12 cellular contexts compared by ENCODE assay signal in genomic region chr22:33654173-33654890, GRCh38.
DNase-seq lines count a peak whose midpoint lies in the region; ATAC-seq and TF ChIP-seq lines count a peak whose summit lies in the region.
"Had no signal": no experiment of that assay in that cellular context is flagged by ENCODE, and none has a peak within 500 bp of the region (broad histone marks: within the 10 kb centered on the region; RNA-seq: fewer than 3 reads in every experiment).

No MANE protein-coding gene starts in this region.

- no peak overlapping the region for H3K27ac Mint-ChIP-seq in stimulated activated effector memory CD8-positive, alpha-beta T cell treated with anti-CD3 and anti-CD28 coated beads, Interleukin-12 subunit alpha, Interleukin-12 subunit beta, amount 100 ng/mL, for 72 hours
- no peak overlapping the region for H3K27ac Mint-ChIP-seq in activated CD8-positive, alpha-beta T cell treated with anti-CD3 and anti-CD28 coated beads, Interleukin-2, amount 10 ng/mL, durations not matched to agents 7 days and 5 days

- no peak for TF ChIP-seq POLR2A in transverse colon (IDR thresholded peaks at IDR 0.05)

- H3K36me3 ChIP-seq in transverse colon, result no peaks in the 10 kb centered on the region

- no peaks in the 10 kb centered on the region for H3K9me3 ChIP-seq in transverse colon

- no peak for TF ChIP-seq CTCF in transverse colon (IDR thresholded peaks at IDR 0.05)

- H3K27me3 ChIP-seq in transverse colon, result no peaks in the 10 kb centered on the region

- H3K9me3 Mint-ChIP-seq in stimulated activated effector memory CD8-positive, alpha-beta T cell treated with anti-CD3 and anti-CD28 coated beads, Interleukin-12 subunit alpha, Interleukin-12 subunit beta, amount 100 ng/mL, for 72 hours, result peaks cover 13% of the 10 kb centered on the region
- peaks cover 31% of the 10 kb centered on the region for H3K9me3 Mint-ChIP-seq in activated CD8-positive, alpha-beta T cell treated with anti-CD3 and anti-CD28 coated beads, Interleukin-2, amount 10 ng/mL, durations not matched to agents 7 days and 5 days (ENCODE audit: insufficient read depth)

- in situ Hi-C loops in transverse colon (cut with MboI; ENCODE audit: low pct_ligation_motif_present in 1 of 4, low pct_unique_long_range_greater_than_20kb in 1 of 4, low sequenced_read_pairs in 3 of 4), result no loop called here

- TF ChIP-seq EP300 in transverse colon (IDR thresholded peaks at IDR 0.05; ENCODE audit: low read depth), result no peak

- peaks cover 0 to 16% (median 0%) of the 10 kb centered on the region in 4 donors for H3K4me1 ChIP-seq in transverse colon

- H3K4me1 Mint-ChIP-seq in stimulated activated effector memory CD8-positive, alpha-beta T cell treated with anti-CD3 and anti-CD28 coated beads, Interleukin-12 subunit alpha, Interleukin-12 subunit beta, amount 100 ng/mL, for 72 hours, result no peaks in the 10 kb centered on the region
- no peaks in the 10 kb centered on the region for H3K4me1 Mint-ChIP-seq in activated CD8-positive, alpha-beta T cell treated with anti-CD3 and anti-CD28 coated beads, Interleukin-2, amount 10 ng/mL, durations not matched to agents 7 days and 5 days (ENCODE audit: low read depth)

- 29 to 37% methylated on average over 8 to 12 of the region's 12 CpGs for WGBS in transverse colon (ENCODE audit: low coverage in 1 of 2), 2 donors

- POLR2A ChIA-PET in activated CD8-positive, alpha-beta T cell treated with anti-CD3 and anti-CD28 coated beads, Interleukin-2, amount 10 ng/mL, durations not matched to agents 7 days and 5 days (lab: Charles Lee), result no interaction called here

- no peak overlapping the region for H3K4me3 Mint-ChIP-seq in stimulated activated effector memory CD8-positive, alpha-beta T cell treated with anti-CD3 and anti-CD28 coated beads, Interleukin-12 subunit alpha, Interleukin-12 subunit beta, amount 100 ng/mL, for 72 hours
- H3K4me3 Mint-ChIP-seq in activated CD8-positive, alpha-beta T cell treated with anti-CD3 and anti-CD28 coated beads, Interleukin-2, amount 10 ng/mL, durations not matched to agents 7 days and 5 days, result no peak overlapping the region

- no peak overlapping the region for H3K4me3 ChIP-seq in transverse colon

- CTCF ChIA-PET in activated CD8-positive, alpha-beta T cell treated with anti-CD3 and anti-CD28 coated beads, Interleukin-2, amount 10 ng/mL, durations not matched to agents 7 days and 5 days (lab: Charles Lee), result no interaction called here

- H3K27ac ChIP-seq in transverse colon, result peak overlapping the region in 2 of 4 donors; percentile 27 to 31

- no peaks in the 10 kb centered on the region for H3K36me3 Mint-ChIP-seq in stimulated activated effector memory CD8-positive, alpha-beta T cell treated with anti-CD3 and anti-CD28 coated beads, Interleukin-12 subunit alpha, Interleukin-12 subunit beta, amount 100 ng/mL, for 72 hours
- H3K36me3 Mint-ChIP-seq in activated CD8-positive, alpha-beta T cell treated with anti-CD3 and anti-CD28 coated beads, Interleukin-2, amount 10 ng/mL, durations not matched to agents 7 days and 5 days (ENCODE audit: low read depth), result no peaks in the 10 kb centered on the region

- DNase-seq in NCI-H510A treated with DMSO at 0.1 percent for 48 hours (lab: John Stamatoyannopoulos, UW) (peak; percentile 53), NCI-H510A (lab: John Stamatoyannopoulos, UW) (no peak), NCI-H526 treated with DMSO at 0.1 percent for 48 hours (lab: John Stamatoyannopoulos, UW) (peak; percentile 4), left colon (peak; percentile 34 to 37), transverse colon (peak; percentile 41), SW 1271 (lab: John Stamatoyannopoulos, UW) (no peak)
- DNase-seq in stimulated activated effector memory CD8-positive, alpha-beta T cell treated with anti-CD3 and anti-CD28 coated beads, Interleukin-12 subunit alpha, Interleukin-12 subunit beta, amount 100 ng/mL, for 72 hours (ENCODE audit: low spot score in 2 of 2), result no peak
- no peak for DNase-seq in activated CD8-positive, alpha-beta T cell treated with anti-CD3 and anti-CD28 coated beads, Interleukin-2, amount 10 ng/mL, durations not matched to agents 7 days and 5 days
- DNase-seq: MM.1S, NCI-H1105, NCI-H2081 treated with DMSO at 0.1 percent for 48 hours, SHP77 treated with DMSO at 0.1 percent for 48 hours had no signal

- H3K27me3 Mint-ChIP-seq in activated CD8-positive, alpha-beta T cell treated with anti-CD3 and anti-CD28 coated beads, Interleukin-2, amount 10 ng/mL, durations not matched to agents 7 days and 5 days (ENCODE audit: low read depth), result no peaks in the 10 kb centered on the region

- peak; percentile 99 for ATAC-seq in left colon
- ATAC-seq in stimulated activated effector memory CD8-positive, alpha-beta T cell treated with anti-CD3 and anti-CD28 coated beads, Interleukin-12 subunit alpha, Interleukin-12 subunit beta, amount 100 ng/mL, for 72 hours, result no peak
- ATAC-seq in activated CD8-positive, alpha-beta T cell treated with anti-CD3 and anti-CD28 coated beads, Interleukin-2, amount 10 ng/mL, durations not matched to agents 7 days and 5 days, result no peak

- intact Hi-C loops in left colon (cut with DNase I, micrococcal nuclease) (no loop called here), transverse colon (cut with DNase I; ENCODE audit: low total_unique reads) (no loop called here)

Comparison
In these comparisons a context has a peak if more than half of its experiments do, and no peak if none do; other contexts are left out.
1. DNase-seq: peak in NCI-H510A treated with DMSO at 0.1 percent for 48 hours (single experiment), NCI-H526 treated with DMSO at 0.1 percent for 48 hours (single experiment), left colon (2 of 2) and transverse colon (single experiment); none in NCI-H510A (single experiment), stimulated activated effector memory CD8-positive, alpha-beta T cell treated with anti-CD3 and anti-CD28 coated beads, Interleukin-12 subunit alpha, Interleukin-12 subunit beta, amount 100 ng/mL, for 72 hours (0 of 2), SW 1271 (0 of 2) and activated CD8-positive, alpha-beta T cell treated with anti-CD3 and anti-CD28 coated beads, Interleukin-2, amount 10 ng/mL, durations not matched to agents 7 days and 5 days (single experiment).